ENCODE assay signal across 11 cellular contexts in the genomic region with DNA sequence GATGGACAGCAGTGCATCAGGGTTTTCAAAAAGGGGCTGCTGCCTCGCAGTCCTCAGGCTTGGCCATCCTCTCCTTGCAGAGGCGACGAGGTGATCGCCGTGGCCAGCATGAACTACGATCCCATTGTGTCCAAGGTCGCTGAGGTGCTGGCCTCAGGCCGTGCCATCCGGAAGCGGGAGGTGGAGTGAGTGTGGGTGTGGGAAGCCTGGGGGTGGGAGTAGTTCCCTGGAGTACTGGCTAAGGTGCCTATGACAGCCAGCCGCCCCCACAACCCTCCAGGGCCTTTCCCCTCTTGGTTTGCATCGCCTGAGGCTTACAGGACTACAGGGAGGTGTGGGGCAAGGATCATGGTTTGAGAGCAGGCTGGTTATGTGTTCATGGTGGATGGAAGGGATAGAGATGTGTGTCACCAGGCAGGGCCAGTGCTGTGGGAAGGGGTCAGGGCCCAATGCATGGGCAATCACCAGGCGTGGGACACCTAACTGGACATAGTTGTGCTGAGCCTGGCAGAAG. TPM values are rescaled to one million over a fixed set of nuclear protein-coding genes. Genes with fewer than 3 reads are reported as not detected.
A peak's percentile ranks its signal among the peaks of the same experiment; 100 is the strongest.
DNase-seq lines count a peak whose midpoint lies in the region; ATAC-seq, FAIRE-seq and TF ChIP-seq lines count a peak whose summit lies in the region.
"Had no signal": no experiment of that assay in that cellular context is flagged by ENCODE, and none has a peak within 500 bp of the region (broad histone marks: within the 10 kb centered on the region; RNA-seq: fewer than 3 reads in every experiment).

No MANE protein-coding gene starts in this region.

- H3F3A ChIP-seq in smooth muscle cell (ENCODE audit: low read depth), result no peaks in the 10 kb centered on the region

- peaks cover 18% of the 10 kb centered on the region for H3K79me2 ChIP-seq in smooth muscle cell (ENCODE audit: low read depth)

- H3K9ac ChIP-seq in smooth muscle cell (ENCODE audit: low read depth), result no peak overlapping the region

- H3K36me3 Mint-ChIP-seq in T-helper 2 cell treated with Interferon-gamma antibody and Interleukin-4, amounts not matched to agents 5 μg/mL and 100 μg/mL, for 36 hours (ENCODE audit: low read depth), result peaks cover 5% of the 10 kb centered on the region

- H3K4me3 ChIP-seq in bronchial epithelial cell (ENCODE audit: low read depth, low read length) (peak overlapping the region; percentile 11), smooth muscle cell (peak overlapping the region; percentile 6)
- H3K4me3 ChIP-seq: A549 had no signal

- H3K9me3 Mint-ChIP-seq in T-helper 2 cell treated with Interferon-gamma antibody and Interleukin-4, amounts not matched to agents 5 μg/mL and 100 μg/mL, for 36 hours, result peaks cover 8% of the 10 kb centered on the region

- no peaks in the 10 kb centered on the region for H3K9me3 ChIP-seq in smooth muscle cell (replicated peaks; ENCODE audit: low read depth)

- no peak overlapping the region for H3K4me3 Mint-ChIP-seq in T-helper 2 cell treated with Interferon-gamma antibody and Interleukin-4, amounts not matched to agents 5 μg/mL and 100 μg/mL, for 36 hours

- no peak for DNase-seq in T-helper 2 cell treated with Interferon-gamma antibody and Interleukin-4, amounts not matched to agents 5 μg/mL and 100 μg/mL, for 36 hours (ENCODE audit: low spot score)
- DNase-seq in T-helper 2 cell (no peak), bronchial epithelial cell (ENCODE audit: low read depth) (no peak), left kidney (ENCODE audit: low read depth, low spot score) (peak; percentile 39), smooth muscle cell (lab: John Stamatoyannopoulos, UW; ENCODE audit: unreplicated experiment) (no peak), HuH-7 (ENCODE audit: low spot score) (no peak), AG08396 (ENCODE audit: low spot score) (no peak)
- DNase-seq: NCI-H2107, SHP77 had no signal

- ATAC-seq in HG03175 (IDR thresholded peaks at IDR 0.05; ENCODE audit: unreplicated experiment), result no peak
- ATAC-seq: A549 had no signal

- H3K4me2 ChIP-seq in smooth muscle cell, result peak overlapping the region; percentile 74
- H3K4me2 ChIP-seq: A549 had no signal

- H3K27me3 ChIP-seq in bronchial epithelial cell (ENCODE audit: control insufficient read depth, insufficient read depth, low read length) (no peaks in the 10 kb centered on the region), smooth muscle cell (ENCODE audit: low read depth) (no peaks in the 10 kb centered on the region)

- no peak for FAIRE-seq in bronchial epithelial cell (lab: Jason Lieb, UNC)
- FAIRE-seq: A549 had no signal

- WGBS in smooth muscle cell (ENCODE audit: low lambda C conversion rate), result 76% methylated on average over 13 of the region's 13 CpGs

- peaks cover 4% of the 10 kb centered on the region for H3K36me3 ChIP-seq in bronchial epithelial cell (ENCODE audit: control insufficient read depth, insufficient read depth, low read length)
- H3K36me3 ChIP-seq in smooth muscle cell (ENCODE audit: low read depth), result no peaks in the 10 kb centered on the region

- H3K27me3 Mint-ChIP-seq in T-helper 2 cell treated with Interferon-gamma antibody and Interleukin-4, amounts not matched to agents 5 μg/mL and 100 μg/mL, for 36 hours (ENCODE audit: low read depth), result no peaks in the 10 kb centered on the region

- no peak overlapping the region for H2AFZ ChIP-seq in smooth muscle cell (ENCODE audit: low read depth)

- H4K20me1 ChIP-seq in smooth muscle cell (ENCODE audit: low read depth), result no peaks in the 10 kb centered on the region

- peaks cover 19% of the 10 kb centered on the region for H3K4me1 ChIP-seq in smooth muscle cell (ENCODE audit: low read depth)

- no peak for TF ChIP-seq CTCF in bronchial epithelial cell (IDR thresholded peaks at IDR 0.05; ENCODE audit: insufficient read depth, low read length, severe bottlenecking)
- no peak for TF ChIP-seq CTCF in smooth muscle cell (IDR thresholded peaks at IDR 0.05; ENCODE audit: borderline replicate concordance, insufficient read depth, poor library complexity, severe bottlenecking)

- H3K4me1 Mint-ChIP-seq in T-helper 2 cell treated with Interferon-gamma antibody and Interleukin-4, amounts not matched to agents 5 μg/mL and 100 μg/mL, for 36 hours (ENCODE audit: low read depth), result peaks cover 27% of the 10 kb centered on the region

- no peak overlapping the region for H3K27ac ChIP-seq in smooth muscle cell (ENCODE audit: low read depth)
- H3K27ac ChIP-seq: A549 had no signal

- H3K27ac Mint-ChIP-seq in T-helper 2 cell treated with Interferon-gamma antibody and Interleukin-4, amounts not matched to agents 5 μg/mL and 100 μg/mL, for 36 hours, result peak overlapping the region; percentile 22

RNA-seq across cellular contexts. Expression of a gene that starts 2.1 kb away (rescaled TPM):
- total RNA-seq in bronchial epithelial cell (14.7 and 23.2 TPM in 2 replicates), smooth muscle cell (28.1 and 34.2 TPM in 2 replicates)
- 43.9 and 49.7 TPM in 2 replicates for polyA plus RNA-seq in smooth muscle cell

RNA-seq across cellular contexts. Expression of a gene that starts 12.9 kb away (rescaled TPM):
- 2.4 and 2.8 TPM in 2 replicates for total RNA-seq in bronchial epithelial cell
- total RNA-seq in smooth muscle cell, result 0.85 and 0.94 TPM in 2 replicates
- 0.13 TPM in 1 of 2 replicates, not detected in the other for polyA plus RNA-seq in smooth muscle cell

RNA-seq across cellular contexts. Expression of a gene that starts 21.9 kb away (rescaled TPM):
- total RNA-seq in bronchial epithelial cell, result 23.2 and 29.0 TPM in 2 replicates
- 16.6 and 28.0 TPM in 2 replicates for total RNA-seq in smooth muscle cell
- 26.8 and 38.6 TPM in 2 replicates for polyA plus RNA-seq in smooth muscle cell

RNA-seq across cellular contexts. Expression of a gene that starts 35.0 kb away (rescaled TPM):
- total RNA-seq in bronchial epithelial cell (0.13 and 0.26 TPM in 2 replicates), smooth muscle cell (0.13 and 0.45 TPM in 2 replicates)
- polyA plus RNA-seq in smooth muscle cell, result 0.89 and 1.2 TPM in 2 replicates

RNA-seq across cellular contexts. Expression of a gene that starts 52.4 kb away (rescaled TPM):
- total RNA-seq in bronchial epithelial cell, result under 0.01 and 0.77 TPM in 2 replicates
- total RNA-seq in smooth muscle cell, result 0.09 and 1.5 TPM in 2 replicates
- 0.30 and 1.7 TPM in 2 replicates for polyA plus RNA-seq in smooth muscle cell
- polyA plus RNA-seq: A549 had no signal
